Comparison of ENCODE assay signal across 25 cellular contexts in the genomic region with DNA sequence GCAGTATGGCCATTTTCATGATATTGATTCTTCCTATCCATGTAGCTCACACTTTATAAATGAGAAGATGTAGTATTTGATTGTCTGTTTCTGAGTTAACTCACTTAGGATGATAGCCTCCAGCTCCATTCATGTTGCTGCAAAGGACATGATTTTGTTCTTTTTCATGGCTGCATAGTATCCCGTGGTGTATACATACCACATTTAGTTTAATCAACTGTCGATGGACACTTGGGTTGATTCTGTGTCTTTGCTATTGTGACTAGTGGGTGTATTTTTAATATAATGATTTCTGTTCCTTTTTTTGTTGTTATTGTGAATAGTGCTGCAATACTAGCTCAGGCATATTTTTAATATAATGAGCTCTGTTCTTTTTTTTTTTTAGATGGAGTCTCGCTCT.
"Had no signal": no experiment of that assay in that cellular context is flagged by ENCODE, and none has a peak within 500 bp of the region (broad histone marks: within the 10 kb centered on the region; RNA-seq: fewer than 3 reads in every experiment).

No MANE protein-coding gene starts in this region.

- H3K27ac ChIP-seq: colonic mucosa, coronary artery, dorsolateral prefrontal cortex, epithelial cell of prostate, esophagus muscularis mucosa, esophagus squamous epithelium, foreskin keratinocyte, gastrocnemius medialis, gastroesophageal sphincter, heart left ventricle, heart right ventricle, hepatocyte had no signal

- H3K4me1 ChIP-seq: colonic mucosa, esophagus squamous epithelium, gastrocnemius medialis, heart left ventricle, heart right ventricle had no signal

- H3K9me3 ChIP-seq: colonic mucosa, esophagus muscularis mucosa, gastrocnemius medialis, gastroesophageal sphincter had no signal

- H3K36me3 ChIP-seq: colonic mucosa, esophagus muscularis mucosa, esophagus squamous epithelium, gastrocnemius medialis, gastroesophageal sphincter, heart left ventricle, heart right ventricle had no signal

- ATAC-seq: effector memory CD8-positive, alpha-beta T cell; esophagus mucosa; foreskin keratinocyte; gastrocnemius medialis; gastroesophageal sphincter; heart left ventricle; heart right ventricle had no signal

- DNase-seq: colonic mucosa; cortex of kidney; dermis blood vessel endothelial cell; dorsolateral prefrontal cortex; effector CD4-positive, alpha-beta T cell; effector CD8-positive, alpha-beta T cell; effector memory CD4-positive, alpha-beta T cell; effector memory CD8-positive, alpha-beta T cell; endodermal cell; erythroblast; esophagus squamous epithelium; foreskin fibroblast; foreskin keratinocyte; foreskin melanocyte; gastrocnemius medialis; glutamatergic neuron; head of caudate nucleus; heart left ventricle; heart right ventricle had no signal

- H2AFZ ChIP-seq: hepatocyte had no signal

- H3K27me3 ChIP-seq: colonic mucosa, dorsolateral prefrontal cortex, esophagus muscularis mucosa, esophagus squamous epithelium, foreskin keratinocyte, gastrocnemius medialis, gastroesophageal sphincter, heart left ventricle, heart right ventricle, hepatocyte had no signal

- H3K79me2 ChIP-seq: hepatocyte had no signal

- H3K4me3 ChIP-seq: colonic mucosa, coronary artery, dorsolateral prefrontal cortex, esophagus muscularis mucosa, esophagus squamous epithelium, gastrocnemius medialis, gastroesophageal sphincter, heart left ventricle, heart right ventricle, hepatocyte had no signal

- H3K4me2 ChIP-seq: hepatocyte had no signal
